8 cellular contexts compared by ENCODE assay signal in genomic region chr10:78301891-78302738, GRCh38.
A peak's percentile ranks its signal among the peaks of the same experiment; 100 is the strongest.
DNase-seq lines count a peak whose midpoint lies in the region; ATAC-seq, FAIRE-seq and TF ChIP-seq lines count a peak whose summit lies in the region.

No MANE protein-coding gene starts in this region.

- DNase-seq in D721Med (ENCODE audit: insufficient read length, low spot score) (no peak), brain microvascular endothelial cell (no peak), NCI-H187 treated with DMSO at 0.1 percent for 48 hours (lab: John Stamatoyannopoulos, UW) (no peak), aorta (no peak), NCI-H2227 (lab: John Stamatoyannopoulos, UW; ENCODE audit: unreplicated experiment) (no peak)

- H4K20me1 ChIP-seq in Loucy (ENCODE audit: insufficient read depth, low read length, poor library complexity, severe bottlenecking) = no peaks in the 10 kb centered on the region

- 0 out of 2 replicates have a peak overlapping the region, but pooled peaks have one; percentile 76 for H2AFZ ChIP-seq in Loucy (ENCODE audit: low read length)

- FAIRE-seq in D721Med (lab: Jason Lieb, UNC) = no peak

- H3F3A ChIP-seq in Loucy (ENCODE audit: low read depth) = peaks cover 3% of the 10 kb centered on the region; the same call in 1 of the 2 replicates

- in situ Hi-C loops in brain microvascular endothelial cell (cut with HindIII; ENCODE audit: low pct_ligation_motif_present, low sequenced_read_pairs) = no loop called here

- H3K4me3 ChIP-seq in Loucy (ENCODE audit: low read length, poor library complexity, severe bottlenecking) (peak overlapping the region; percentile 78), brain microvascular endothelial cell (ENCODE audit: low read depth, low read length) (peak overlapping the region; percentile 61), mesodermal cell (ENCODE audit: extremely low read depth, insufficient read depth, low read length, poor library complexity, severe bottlenecking) (no peak overlapping the region), aorta (ENCODE audit: low read length in 2 of 2) (no peak overlapping the region)

- H3K9me3 ChIP-seq in Loucy (ENCODE audit: insufficient read depth, low read depth, low read length) (no peaks in the 10 kb centered on the region), mesodermal cell (ENCODE audit: control insufficient read depth, low read length) (no peaks in the 10 kb centered on the region), aorta (ENCODE audit: control insufficient read depth, low read length) (no peaks in the 10 kb centered on the region)

- H3K27me3 ChIP-seq in Loucy (ENCODE audit: insufficient read depth, low read length, poor library complexity, severe bottlenecking) = no peaks in the 10 kb centered on the region
- H3K27me3 ChIP-seq in brain microvascular endothelial cell (replicated peaks) = peaks cover 3% of the 10 kb centered on the region
- no peaks in the 10 kb centered on the region for H3K27me3 ChIP-seq in aorta (ENCODE audit: control insufficient read depth in 1 of 2, insufficient read depth in 2 of 2, low read length in 1 of 2)

- no peaks in the 10 kb centered on the region for H3K9me2 ChIP-seq in Loucy (replicated peaks; ENCODE audit: low read depth, low read length)

- H3K4me2 ChIP-seq in Loucy (ENCODE audit: low read depth, low read length, poor library complexity, severe bottlenecking) = peak overlapping the region; percentile 94

- H3K36me3 ChIP-seq in Loucy (ENCODE audit: insufficient read depth, low read length) (no peaks in the 10 kb centered on the region), brain microvascular endothelial cell (replicated peaks) (no peaks in the 10 kb centered on the region), mesodermal cell (ENCODE audit: control insufficient read depth, insufficient read depth, low read length) (no peaks in the 10 kb centered on the region), aorta (ENCODE audit: control insufficient read depth in 1 of 2, insufficient read depth in 2 of 2, low read length in 1 of 2) (no peaks in the 10 kb centered on the region)

- intact Hi-C loops in aorta (cut with DNase I) = loop anchor here (2.0 to 10.0 kb wide), 5 partner anchors 85 to 767 kb away; partner anchors contain the start of gene ZMIZ1 (in 1 of the 2)

- H3K27ac ChIP-seq in brain microvascular endothelial cell = no peak overlapping the region
- peak overlapping the region; percentile 78 for H3K27ac ChIP-seq in mesodermal cell (ENCODE audit: low read depth, low read length, severe bottlenecking)
- no peak overlapping the region for H3K27ac ChIP-seq in aorta (ENCODE audit: low read depth in 1 of 2, low read length in 2 of 2)

- no peak for ATAC-seq in aorta (ENCODE audit: low FRiP score)
- ATAC-seq in HG03520 (IDR thresholded peaks at IDR 0.05; ENCODE audit: unreplicated experiment) = no peak

- 83 to 85% methylated on average over 9 to 10 of the region's 11 CpGs for WGBS in mesodermal cell (ENCODE audit: insufficient coverage in 2 of 2), 2 experiments
- 71 to 82% methylated on average over 11 of the region's 11 CpGs for WGBS in aorta, 2 donors

- TF ChIP-seq CTCF in D721Med (IDR thresholded peaks at IDR 0.05; ENCODE audit: insufficient read depth, missing control alignments) (peak; percentile 46), Loucy (conservative IDR thresholded peaks at IDR 0.05; ENCODE audit: low read length) (peak; percentile 62), brain microvascular endothelial cell (IDR thresholded peaks at IDR 0.05; ENCODE audit: low read depth, low read length, missing control alignments) (peak; percentile 46)

- H3K4me1 ChIP-seq in Loucy (ENCODE audit: insufficient read depth, low read length, poor library complexity, severe bottlenecking) (peaks cover 24% of the 10 kb centered on the region), mesodermal cell (ENCODE audit: control insufficient read depth, insufficient read depth, low read length, poor library complexity, severe bottlenecking) (peaks cover 14% of the 10 kb centered on the region), aorta (ENCODE audit: control insufficient read depth in 1 of 2, insufficient read depth in 2 of 2, low read length in 2 of 2) (no peaks in the 10 kb centered on the region)

- H3K79me2 ChIP-seq in Loucy (ENCODE audit: insufficient read depth, low read length) = no peaks in the 10 kb centered on the region

- H3K9ac ChIP-seq in Loucy (ENCODE audit: low read depth, low read length, poor library complexity, severe bottlenecking) = peak overlapping the region; percentile 90

Comparison
In these comparisons a context has a peak if more than half of its experiments do, and no peak if none do; other contexts are left out.
1. H3K4me3 ChIP-seq: peak in Loucy (single experiment) and brain microvascular endothelial cell (single experiment); none in mesodermal cell (single experiment) and aorta (0 of 2).
2. Peak in every context shown above with its lines, with median percentiles within 50 percentile points of each other: CTCF ChIP-seq.